In genomic region chr10:79292789-79293746, GRCh38 we compare ENCODE assay signal across 8 cellular contexts. TPM values are rescaled to one million over a fixed set of nuclear protein-coding genes. Genes with fewer than 3 reads are reported as not detected.
DNase-seq lines count a peak whose midpoint lies in the region; ATAC-seq, FAIRE-seq and TF ChIP-seq lines count a peak whose summit lies in the region.

No MANE protein-coding gene starts in this region.

- no peak overlapping the region for H3K4me2 ChIP-seq in GM12878 (ENCODE audit: control insufficient read depth, insufficient read depth)

- H4K20me1 ChIP-seq in GM12878 (ENCODE audit: control insufficient read depth, insufficient read depth): no peaks in the 10 kb centered on the region

- 77% methylated on average over 21 of the region's 24 CpGs for WGBS in GM12878 (ENCODE audit: insufficient coverage, insufficient replicate concordance, low lambda C conversion rate, missing lambda C conversion rate)
- WGBS in liver: 87% methylated on average over 24 of the region's 24 CpGs

- BruUV-seq in GM12878 (replicated peaks; lab: Mats Ljungman, UMichigan): no TSS peak

- H3K79me2 ChIP-seq in GM12878 (ENCODE audit: control insufficient read depth, insufficient read depth, low read length): peaks cover 1% of the 10 kb centered on the region; the same call in 1 of the 2 replicates

- no peak overlapping the region for H2AFZ ChIP-seq in GM12878 (ENCODE audit: control insufficient read depth, low read depth, low read length)

- H3K4me3 ChIP-seq in GM12878: no peak overlapping the region
- no peak overlapping the region for H3K4me3 ChIP-seq in liver (ENCODE audit: low read depth in 1 of 3, low read length in 3 of 3)
- no peak overlapping the region for H3K4me3 ChIP-seq in Peyer's patch

- TF ChIP-seq POLR2A in GM12878 (IDR thresholded peaks at IDR 0.05; ENCODE audit: low read depth, low read length) (no peak), Peyer's patch (IDR thresholded peaks at IDR 0.05) (no peak)

- H3K36me3 ChIP-seq in GM12878 (ENCODE audit: control insufficient read depth in 2 of 2, insufficient read depth in 2 of 2, low read length in 1 of 2) (peaks cover 36 to 81% of the 10 kb centered on the region in 2 experiments), liver (ENCODE audit: control insufficient read depth in 4 of 4, insufficient read depth in 3 of 4, low read depth in 1 of 4, low read length in 3 of 4) (peaks cover 11 to 64% (median 14%) of the 10 kb centered on the region in 4 donors), Peyer's patch (peaks cover 0 to 99% (median 0%) of the 10 kb centered on the region in 3 donors)

- in situ Hi-C loops in GM12878 (cut with MboI): no loop called here

- ATAC-seq in GM12878: peak; percentile 83
- no peak for ATAC-seq in HG03139 (IDR thresholded peaks at IDR 0.05; ENCODE audit: unreplicated experiment)

- TF ChIP-seq RAD21 in GM12878 (IDR thresholded peaks at IDR 0.05; ENCODE audit: insufficient read depth, low read depth, low read length) (peak; percentile 61), liver (IDR thresholded peaks at IDR 0.05) (peak in 1 of 2 donors; percentile 67)

- DNase-seq in GM10266 (ENCODE audit: extremely low spot score) (peak; percentile 62), NOMO-1 (lab: John Stamatoyannopoulos, UW; ENCODE audit: unreplicated experiment in 2 of 2) (peak; percentile 26 to 51), GM12878 (ENCODE audit: low read depth, low spot score) (no peak), putamen (ENCODE audit: low spot score) (no peak), Peyer's patch (no peak), NCI-H1105 (lab: John Stamatoyannopoulos, UW) (no peak)

- TF ChIP-seq EP300 in GM12878 (IDR thresholded peaks at IDR 0.05; ENCODE audit: borderline replicate concordance in 1 of 2, control insufficient read depth in 1 of 2, low read depth in 2 of 2, low read length in 2 of 2): no peak

- SMC1A ChIA-PET in GM12878 (lab: Charles Lee; ENCODE audit: uncharacterized antibody, unreplicated experiment): interaction anchor here (0.6 to 1.6 kb wide), 3 partner anchors 30 to 54 kb away, joined by 4 to 5 read pairs (median 5); partner anchors contain the start of gene PPIF

- CTCF ChIA-PET in GM12878 (lab: Yijun Ruan, JAX): interaction anchor here (0.6 to 2.3 kb wide), 9 partner anchors 9 to 82 kb away, joined by 3 to 9 read pairs (median 8); no protein-coding TSS in a partner anchor

- FAIRE-seq in GM12878 (lab: Jason Lieb, UNC): no peak

- H3K9me3 ChIP-seq in GM12878 (replicated peaks; ENCODE audit: control insufficient read depth, insufficient read depth, low read length) (no peaks in the 10 kb centered on the region), liver (ENCODE audit: control insufficient read depth in 4 of 4, low read length in 3 of 4) (no peaks in the 10 kb centered on the region), Peyer's patch (no peaks in the 10 kb centered on the region)

- peak; percentile 59 for TF ChIP-seq CTCF in GM10266 (IDR thresholded peaks at IDR 0.05; ENCODE audit: control insufficient read depth, insufficient read depth, low read depth, missing control alignments)
- peak; percentile 50 to 81 (median 56) for TF ChIP-seq CTCF in GM12878 (IDR thresholded peaks at IDR 0.05 in 2 of 3, conservative IDR thresholded peaks at IDR 0.05 in 1 of 3; ENCODE audit: control insufficient read depth in 2 of 3, extremely low read depth in 1 of 3, insufficient read depth in 1 of 3, low read depth in 3 of 3, low read length in 3 of 3)
- TF ChIP-seq CTCF in liver (IDR thresholded peaks at IDR 0.05; ENCODE audit: low read depth, low read length, missing input control): peak; percentile 42
- peak in 3 of 6 experiments; percentile 10 to 53 (median 33) for TF ChIP-seq CTCF in Peyer's patch (IDR thresholded peaks at IDR 0.05)

- POLR2A ChIA-PET in GM12878 (lab: Charles Lee): no interaction called here

- RAD21 ChIA-PET in GM12878 (lab: Charles Lee; ENCODE audit: unreplicated experiment): interaction anchor here (0.5 to 1.9 kb wide), 11 partner anchors 23 to 82 kb away, joined by 3 to 7 read pairs (median 3); partner anchors contain the start of gene PPIF

- H3K4me1 ChIP-seq in GM12878 (ENCODE audit: control insufficient read depth, insufficient read depth, low read length) (peaks cover 12% of the 10 kb centered on the region), liver (ENCODE audit: control insufficient read depth in 4 of 4, insufficient read depth in 4 of 4, low read length in 3 of 4) (peaks cover 0 to 4% (median 0%) of the 10 kb centered on the region in 4 donors), Peyer's patch (peaks cover 0 to 27% (median 10%) of the 10 kb centered on the region in 4 donors)

- H3K27me3 ChIP-seq in GM12878 (replicated peaks in 1 of 2; ENCODE audit: control insufficient read depth in 2 of 2, insufficient read depth in 2 of 2, low read length in 1 of 2): no peaks in the 10 kb centered on the region
- H3K27me3 ChIP-seq in liver (ENCODE audit: control insufficient read depth in 4 of 4, insufficient read depth in 4 of 4, low read length in 3 of 4): no peaks in the 10 kb centered on the region
- H3K27me3 ChIP-seq in Peyer's patch: no peaks in the 10 kb centered on the region

- no peak overlapping the region for H3K9ac ChIP-seq in GM12878 (ENCODE audit: control insufficient read depth, insufficient read depth, low read length)
- H3K9ac ChIP-seq in liver (ENCODE audit: low read depth in 1 of 2, low read length in 2 of 2): no peak overlapping the region

- intact Hi-C loops in GM12878 (cut with micrococcal nuclease; ENCODE audit: unreplicated experiment): no loop called here

- H3K27ac ChIP-seq in GM12878 (ENCODE audit: control insufficient read depth, insufficient read depth) (no peak overlapping the region), liver (ENCODE audit: low read depth in 1 of 2, low read length in 2 of 2) (peak overlapping the region; percentile 44 to 55), Peyer's patch (peak overlapping the region in 2 of 4 donors; percentile 49 to 61)

TF ChIP-seq in GM12878, 131 proteins besides CTCF, POLR2A, EP300 and RAD21:
- TF ChIP-seq, protein P1, sequence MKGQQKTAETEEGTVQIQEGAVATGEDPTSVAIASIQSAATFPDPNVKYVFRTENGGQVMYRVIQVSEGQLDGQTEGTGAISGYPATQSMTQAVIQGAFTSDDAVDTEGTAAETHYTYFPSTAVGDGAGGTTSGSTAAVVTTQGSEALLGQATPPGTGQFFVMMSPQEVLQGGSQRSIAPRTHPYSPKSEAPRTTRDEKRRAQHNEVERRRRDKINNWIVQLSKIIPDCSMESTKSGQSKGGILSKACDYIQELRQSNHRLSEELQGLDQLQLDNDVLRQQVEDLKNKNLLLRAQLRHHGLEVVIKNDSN (IDR thresholded peaks at IDR 0.05; ENCODE audit: borderline replicate concordance, extremely low read length, insufficient read depth, low read depth, low read length): no peak
- TF ChIP-seq GABPA (IDR thresholded peaks at IDR 0.05; ENCODE audit: low read depth) (no peak), TCF7 (IDR thresholded peaks at IDR 0.05; ENCODE audit: borderline replicate concordance) (no peak), MEF2B (IDR thresholded peaks at IDR 0.05; ENCODE audit: partially characterized antibody, poor library complexity, severe bottlenecking) (peak; percentile 83), RB1 (IDR thresholded peaks at IDR 0.05; ENCODE audit: borderline replicate concordance) (no peak), SMC3 (IDR thresholded peaks at IDR 0.05; ENCODE audit: borderline replicate concordance, low read length) (peak; percentile 39; the same call in 1 of the 2 replicates), TBL1XR1 (IDR thresholded peaks at IDR 0.05; ENCODE audit: low read depth, low read length) (no peak)

TF ChIP-seq in liver, 16 proteins besides CTCF, POLR2A, EP300 and RAD21:
- TF ChIP-seq, protein P2, sequence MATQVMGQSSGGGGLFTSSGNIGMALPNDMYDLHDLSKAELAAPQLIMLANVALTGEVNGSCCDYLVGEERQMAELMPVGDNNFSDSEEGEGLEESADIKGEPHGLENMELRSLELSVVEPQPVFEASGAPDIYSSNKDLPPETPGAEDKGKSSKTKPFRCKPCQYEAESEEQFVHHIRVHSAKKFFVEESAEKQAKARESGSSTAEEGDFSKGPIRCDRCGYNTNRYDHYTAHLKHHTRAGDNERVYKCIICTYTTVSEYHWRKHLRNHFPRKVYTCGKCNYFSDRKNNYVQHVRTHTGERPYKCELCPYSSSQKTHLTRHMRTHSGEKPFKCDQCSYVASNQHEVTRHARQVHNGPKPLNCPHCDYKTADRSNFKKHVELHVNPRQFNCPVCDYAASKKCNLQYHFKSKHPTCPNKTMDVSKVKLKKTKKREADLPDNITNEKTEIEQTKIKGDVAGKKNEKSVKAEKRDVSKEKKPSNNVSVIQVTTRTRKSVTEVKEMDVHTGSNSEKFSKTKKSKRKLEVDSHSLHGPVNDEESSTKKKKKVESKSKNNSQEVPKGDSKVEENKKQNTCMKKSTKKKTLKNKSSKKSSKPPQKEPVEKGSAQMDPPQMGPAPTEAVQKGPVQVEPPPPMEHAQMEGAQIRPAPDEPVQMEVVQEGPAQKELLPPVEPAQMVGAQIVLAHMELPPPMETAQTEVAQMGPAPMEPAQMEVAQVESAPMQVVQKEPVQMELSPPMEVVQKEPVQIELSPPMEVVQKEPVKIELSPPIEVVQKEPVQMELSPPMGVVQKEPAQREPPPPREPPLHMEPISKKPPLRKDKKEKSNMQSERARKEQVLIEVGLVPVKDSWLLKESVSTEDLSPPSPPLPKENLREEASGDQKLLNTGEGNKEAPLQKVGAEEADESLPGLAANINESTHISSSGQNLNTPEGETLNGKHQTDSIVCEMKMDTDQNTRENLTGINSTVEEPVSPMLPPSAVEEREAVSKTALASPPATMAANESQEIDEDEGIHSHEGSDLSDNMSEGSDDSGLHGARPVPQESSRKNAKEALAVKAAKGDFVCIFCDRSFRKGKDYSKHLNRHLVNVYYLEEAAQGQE (IDR thresholded peaks at IDR 0.05): no peak
TF ChIP-seq in liver: peak in this region for 0.

RNA-seq across cellular contexts. Expression of gene PPIF, which starts 54.2 kb away (rescaled TPM):
- total RNA-seq in GM12878 (2013; cell fraction: nucleolus; rRNA removed): 73.4 and 105 TPM in 2 replicates
- 52.1 and 52.4 TPM in 2 replicates for total RNA-seq in GM12878 (2014; rRNA removed)
- total RNA-seq in GM12878 (2014; rRNA removed; fragmentation: Illumina TruSeq; extraction: Trizol): 69.0 and 78.3 TPM in 2 replicates
- 162 and 180 TPM in 2 replicates for total RNA-seq in GM12878 (2021)
- 78.0 TPM for polyA plus RNA-seq in GM12878 (2011; ENCODE audit: low read depth)
- polyA plus RNA-seq in GM12878 (2011; rRNA removed): 111 and 145 TPM in 2 replicates
- 220 and 257 TPM in 2 replicates for polyA plus RNA-seq in GM12878 (2011; cell fraction: cytosol; rRNA removed)
- polyA plus RNA-seq in GM12878 (2011; cell fraction: nucleus; rRNA removed): 250 and 304 TPM in 2 replicates
- polyA plus RNA-seq in GM12878 (2012): 81.9 and 104 TPM in 2 replicates
- 106 and 164 TPM in 2 replicates for polyA plus RNA-seq in GM12878 (2014; fragmentation: Illumina TruSeq; extraction: Trizol)
- polyA plus RNA-seq in GM12878 (2014; fragmentation: Nextera tagmentation; extraction: Ambion mirVana): 10 to 100 TPM; 28.8 to 71.9 TPM
- polyA plus RNA-seq in GM12878 (2014; rRNA removed): 127 and 129 TPM in 2 replicates
- 100 to 1,000 TPM; 129 to 140 TPM for polyA plus RNA-seq in GM12878 (2016; fragmentation: Nextera tagmentation; extraction: Ambion mirVana)
- polyA minus RNA-seq in GM12878 (2011; rRNA and poly(A)+ RNA removed): 132 and 134 TPM in 2 replicates
- 44.8 and 52.4 TPM in 2 replicates for polyA minus RNA-seq in GM12878 (2011; cell fraction: cytosol; rRNA and poly(A)+ RNA removed)
- 114 and 180 TPM in 2 replicates for polyA minus RNA-seq in GM12878 (2011; cell fraction: nucleus; rRNA and poly(A)+ RNA removed)
- 10 to 100 TPM; 22.2 to 84.3 TPM for total RNA-seq in liver
- 10 to 100 TPM; 51.4 to 68.6 TPM for polyA plus RNA-seq in liver
- total RNA-seq in Peyer's patch: 10 to 100 TPM; 35.7 to 57.8 (median 45.0) TPM

Comparison
In these comparisons a context has a peak if more than half of its experiments do, and no peak if none do; other contexts are left out.
1. DNase-seq: peak in GM10266 (single experiment) and NOMO-1 (2 of 2); none in GM12878 (single experiment), putamen (single experiment), Peyer's patch (0 of 3) and NCI-H1105 (single experiment).